Comparison of ENCODE assay signal across 8 cellular contexts in genomic region chr10:133309111-133309719, GRCh38. TPM values are rescaled to one million over a fixed set of nuclear protein-coding genes. Genes with fewer than 3 reads are reported as not detected.
DNase-seq lines count a peak whose midpoint lies in the region; ATAC-seq and TF ChIP-seq lines count a peak whose summit lies in the region.

No MANE protein-coding gene starts in this region.

- no peaks in the 10 kb centered on the region for H3K27me3 ChIP-seq in endodermal cell (ENCODE audit: control insufficient read depth, insufficient read depth, low read length, poor library complexity, severe bottlenecking)

- WGBS in endodermal cell (ENCODE audit: insufficient coverage in 1 of 2, insufficient read length in 1 of 2), 2 experiments: 28 to 58% methylated on average over 22 to 45 of the region's 45 CpGs

- H3K36me3 Mint-ChIP-seq in endodermal cell (ENCODE audit: low read depth) (peaks cover 29% of the 10 kb centered on the region), mesothelial cell of epicardium (peaks cover 5% of the 10 kb centered on the region)

- H3K27me3 Mint-ChIP-seq in endodermal cell (ENCODE audit: insufficient read depth) (no peaks in the 10 kb centered on the region), mesothelial cell of epicardium (ENCODE audit: low read depth) (no peaks in the 10 kb centered on the region)

- H3K4me1 Mint-ChIP-seq in endodermal cell (peaks cover 17% of the 10 kb centered on the region), mesothelial cell of epicardium (peaks cover 12% of the 10 kb centered on the region)

- DNase-seq in CD1c-positive myeloid dendritic cell (ENCODE audit: extremely low spot score) (peak; percentile 94), endodermal cell (peak; percentile 99), mesothelial cell of epicardium (ENCODE audit: low spot score in 2 of 2, unreplicated experiment in 2 of 2) (peak; percentile 90 to 97)
- peak; percentile 77 for DNase-seq in NK-92 treated with Interleukin-12 subunit alpha and Interleukin-12 subunit beta, amount 100 ng/mL, for 24 hours (lab: John Stamatoyannopoulos, UW)
- DNase-seq in activated CD8-positive, alpha-beta memory T cell treated with anti-CD3 and anti-CD28 coated beads, Interleukin-2, amount 50 U/mL, for 48 hours: peak; percentile 98
- DNase-seq in stimulated activated CD8-positive, alpha-beta memory T cell treated with anti-CD3 and anti-CD28 coated beads, Interleukin-15, amount 100 ng/mL, for 48 hours (ENCODE audit: low read depth in 2 of 2): peak; percentile 80

- no peaks in the 10 kb centered on the region for H3K9me3 Mint-ChIP-seq in endodermal cell
- no peaks in the 10 kb centered on the region for H3K9me3 Mint-ChIP-seq in mesothelial cell of epicardium

- H3K27ac Mint-ChIP-seq in endodermal cell (peak overlapping the region; percentile 68), mesothelial cell of epicardium (peak overlapping the region; percentile 59)

- peak; percentile 79 for ATAC-seq in GM19452 (IDR thresholded peaks at IDR 0.05; ENCODE audit: unreplicated experiment)
- peak; percentile 62 for ATAC-seq in HG03565 (IDR thresholded peaks at IDR 0.05; ENCODE audit: unreplicated experiment)

- H3K4me3 Mint-ChIP-seq in endodermal cell (peak overlapping the region; percentile 93), mesothelial cell of epicardium (peak overlapping the region; percentile 71)

- TF ChIP-seq CTCF in endodermal cell (conservative IDR thresholded peaks at IDR 0.05) (no peak), mesothelial cell of epicardium (IDR thresholded peaks at IDR 0.05; ENCODE audit: unreplicated experiment) (no peak)

- H3K36me3 ChIP-seq in endodermal cell (ENCODE audit: control insufficient read depth, insufficient read depth, low read length): peaks cover 28% of the 10 kb centered on the region

- H3K27ac ChIP-seq in endodermal cell (ENCODE audit: low read depth, low read length): peak overlapping the region; percentile 92

- peak overlapping the region; percentile 96 for H3K4me3 ChIP-seq in endodermal cell (ENCODE audit: low read length)

- no peaks in the 10 kb centered on the region for H3K9me3 ChIP-seq in endodermal cell (ENCODE audit: control insufficient read depth, low read length)

- peak overlapping the region; percentile 87 for H3K9ac ChIP-seq in endodermal cell (ENCODE audit: extremely low read depth, low read length, poor library complexity, severe bottlenecking)

- peaks cover 14% of the 10 kb centered on the region for H3K4me1 ChIP-seq in endodermal cell (ENCODE audit: control insufficient read depth, insufficient read depth, low read length)

RNA-seq across cellular contexts. Expression of gene ZNF511, which starts 0.5 kb away (rescaled TPM):
- total RNA-seq in endodermal cell (10 to 100 TPM; 48.1 to 57.6 TPM), mesothelial cell of epicardium (38.6 to 44.9 TPM (median 39.5 TPM) in 3 replicates)
- polyA plus RNA-seq in endodermal cell (2013, experiment 1 of 2): 30.8 TPM
- 30.8 TPM for polyA plus RNA-seq in endodermal cell (2013, experiment 2 of 2)

RNA-seq across cellular contexts. Expression of gene TUBGCP2, which starts 0.5 kb away (rescaled TPM):
- 10 to 100 TPM; 52.8 to 63.0 TPM for total RNA-seq in endodermal cell
- polyA plus RNA-seq in endodermal cell (2013, experiment 1 of 2): 51.3 TPM
- 46.4 TPM for polyA plus RNA-seq in endodermal cell (2013, experiment 2 of 2)
- total RNA-seq in mesothelial cell of epicardium: 69.6 to 81.0 TPM (median 70.9 TPM) in 3 replicates

RNA-seq across cellular contexts. Expression of gene CALY, which starts 27.5 kb away (rescaled TPM):
- 1 to 10 TPM in 1 of 2 donors, under 1 TPM in 1; 0.75 to 1.3 TPM for total RNA-seq in endodermal cell
- 1.5 TPM for polyA plus RNA-seq in endodermal cell (2013, experiment 1 of 2)
- 1.4 TPM for polyA plus RNA-seq in endodermal cell (2013, experiment 2 of 2)
- 2.1 to 3.7 TPM (median 2.1 TPM) in 3 replicates for total RNA-seq in mesothelial cell of epicardium

RNA-seq across cellular contexts. Expression of gene ADAM8, which starts 32.5 kb away (rescaled TPM):
- total RNA-seq in endodermal cell: 1 to 10 TPM; 3.7 to 5.5 TPM
- 1.7 TPM for polyA plus RNA-seq in endodermal cell (2013, experiment 1 of 2)
- 1.2 TPM for polyA plus RNA-seq in endodermal cell (2013, experiment 2 of 2)
- total RNA-seq in mesothelial cell of epicardium: 14.3 to 16.9 TPM (median 16.9 TPM) in 3 replicates

RNA-seq across cellular contexts. Expression of gene PRAP1, which starts 38.0 kb away (rescaled TPM):
- not detected for total RNA-seq in endodermal cell
- not detected for polyA plus RNA-seq in endodermal cell (2013, experiment 1 of 2)
- polyA plus RNA-seq in endodermal cell (2013, experiment 2 of 2): not detected
- 0.25 to 0.49 TPM in 2 of 3 replicates, not detected in the other for total RNA-seq in mesothelial cell of epicardium

Comparison
In these comparisons a context has a peak if more than half of its experiments do, and no peak if none do; other contexts are left out.
1. Peak in every context shown above with its lines: DNase-seq, ATAC-seq, H3K4me3 ChIP-seq and H3K27ac ChIP-seq.